ENCODE assay signal across 17 cellular contexts in genomic region chr10:88110822-88111221, GRCh38.
A peak's percentile ranks its signal among the peaks of the same experiment; 100 is the strongest.
DNase-seq lines count a peak whose midpoint lies in the region; ATAC-seq, FAIRE-seq and TF ChIP-seq lines count a peak whose summit lies in the region.
"Had no signal": no experiment of that assay in that cellular context is flagged by ENCODE, and none has a peak within 500 bp of the region (broad histone marks: within the 10 kb centered on the region; RNA-seq: fewer than 3 reads in every experiment).

No MANE protein-coding gene starts in this region.

- H3K4me2 ChIP-seq in DND-41 (ENCODE audit: insufficient read depth, low read length) (no peak overlapping the region), GM23248 (ENCODE audit: unreplicated experiment) (peak overlapping the region; percentile 51), trophoblast cell (ENCODE audit: low read length) (no peak overlapping the region)

- H3K27me3 ChIP-seq in DND-41 (ENCODE audit: insufficient read depth, low read length, poor library complexity), result no peaks in the 10 kb centered on the region
- no peaks in the 10 kb centered on the region for H3K27me3 ChIP-seq in GM23248 (replicated peaks; ENCODE audit: insufficient read depth)
- no peaks in the 10 kb centered on the region for H3K27me3 ChIP-seq in trophoblast cell (ENCODE audit: insufficient read depth, low read length)
- H3K27me3 ChIP-seq: BE2C had no signal

- H3K4me1 ChIP-seq in DND-41 (ENCODE audit: insufficient read depth, low read length) (peaks cover 51% of the 10 kb centered on the region), GM23248 (ENCODE audit: insufficient read depth) (peaks cover 19% of the 10 kb centered on the region), trophoblast cell (ENCODE audit: control insufficient read depth in 1 of 2, insufficient read depth in 2 of 2, low read length in 2 of 2) (peaks cover 2 to 5% of the 10 kb centered on the region in 2 experiments)

- no peak overlapping the region for H3K23ac ChIP-seq in trophoblast cell (ENCODE audit: low read length)

- H3K79me2 ChIP-seq in DND-41 (ENCODE audit: insufficient read depth, low read length) (no peaks in the 10 kb centered on the region), GM23248 (ENCODE audit: insufficient read depth) (no peaks in the 10 kb centered on the region), trophoblast cell (ENCODE audit: control insufficient read depth, insufficient read depth, low read length, poor library complexity) (no peaks in the 10 kb centered on the region)

- no peak for TF ChIP-seq POLR2A in lower leg skin (IDR thresholded peaks at IDR 0.05)

- in situ Hi-C loops in GM23248 (cut with MboI), result no loop called here

- peaks cover 2% of the 10 kb centered on the region for H3K79me1 ChIP-seq in trophoblast cell (ENCODE audit: low read length)

- peak overlapping the region; percentile 62 for H3K14ac ChIP-seq in trophoblast cell (ENCODE audit: low read length)

- intact Hi-C loops in lower leg skin (cut with DNase I; ENCODE audit: low total_unique reads), result loop anchor here (10.0 kb wide), 1 partner anchor 274 kb away; no protein-coding TSS in a partner anchor

- H4K12ac ChIP-seq in trophoblast cell (ENCODE audit: low read depth, low read length), result no peak overlapping the region

- no peaks in the 10 kb centered on the region for H3K9me2 ChIP-seq in GM23248 (ENCODE audit: insufficient read depth)

- H3K4me3 ChIP-seq in DND-41 (ENCODE audit: low read depth in 1 of 2, low read length in 2 of 2), result no peak overlapping the region
- no peak overlapping the region for H3K4me3 ChIP-seq in GM23248
- no peak overlapping the region for H3K4me3 ChIP-seq in trophoblast cell (ENCODE audit: low read depth, low read length)
- H3K4me3 ChIP-seq in lower leg skin (ENCODE audit: low read depth, poor library complexity, severe bottlenecking), result no peak overlapping the region
- H3K4me3 ChIP-seq: K562 had no signal

- no peak for DNase-seq in DND-41
- peak; percentile 19 for DNase-seq in GM23248
- DNase-seq in RCC 7860 (ENCODE audit: low spot score), result peak; percentile 11
- DNase-seq in trophoblast cell, result no peak
- DNase-seq in stimulated activated naive CD4-positive, alpha-beta T cell treated with Interleukin-2 at 50 U/mL for 16 hours (lab: John Stamatoyannopoulos, UW), result no peak
- DNase-seq in NCI-H2227 (lab: John Stamatoyannopoulos, UW; ENCODE audit: unreplicated experiment), result no peak
- no peak for DNase-seq in iPS-NIHi7 (ENCODE audit: extremely low spot score)
- no peak for DNase-seq in lower leg skin (ENCODE audit: low spot score in 2 of 2)
- DNase-seq: activated CD4-positive, alpha-beta T cell treated with anti-CD3 and anti-CD28 coated beads, Interleukin-2, amount 10 ng/mL, durations not matched to agents 7 days and 5 days; activated T-cell treated with anti-CD3 and anti-CD28 coated beads for 4 hours; BE2C; DMS79 treated with DMSO at 0.1 percent for 48 hours; NCI-H1105 treated with DMSO at 0.1 percent for 48 hours; NCI-H2227 treated with DMSO at 0.1 percent for 48 hours; SIG-M5 had no signal

- no peak for ATAC-seq in DND-41 (ENCODE audit: insufficient read depth, low read depth)
- ATAC-seq: K562 had no signal

- H2BK12ac ChIP-seq in trophoblast cell (ENCODE audit: low read length), result peak overlapping the region; percentile 84

- peak overlapping the region; percentile 37 for H3K18ac ChIP-seq in trophoblast cell (ENCODE audit: low read length)

- no peaks in the 10 kb centered on the region for H3K36me3 ChIP-seq in DND-41 (ENCODE audit: insufficient read depth, low read length)
- no peaks in the 10 kb centered on the region for H3K36me3 ChIP-seq in GM23248 (ENCODE audit: low read depth)
- no peaks in the 10 kb centered on the region for H3K36me3 ChIP-seq in trophoblast cell (ENCODE audit: control insufficient read depth in 1 of 2, insufficient read depth in 2 of 2, low read length in 2 of 2)
- H3K36me3 ChIP-seq: BE2C had no signal

- peaks cover 26% of the 10 kb centered on the region for H3F3A ChIP-seq in GM23248 (ENCODE audit: insufficient read depth)

- H2AFZ ChIP-seq in DND-41 (ENCODE audit: low read depth, low read length) (0 out of 2 replicates have a peak overlapping the region, but pooled peaks have one; percentile 15), GM23248 (peak overlapping the region; percentile 22; the same call in 1 of the 2 replicates), trophoblast cell (ENCODE audit: insufficient read depth, low read length, poor library complexity) (no peak overlapping the region)

- peak overlapping the region; percentile 91 for H4K91ac ChIP-seq in trophoblast cell (ENCODE audit: low read depth, low read length)

- H3K9me3 ChIP-seq in DND-41 (ENCODE audit: insufficient read depth, low read length, severe bottlenecking) (no peaks in the 10 kb centered on the region), GM23248 (ENCODE audit: low read depth) (no peaks in the 10 kb centered on the region), trophoblast cell (ENCODE audit: insufficient read depth, low read depth, low read length) (no peaks in the 10 kb centered on the region)
- H3K9me3 ChIP-seq: BE2C had no signal

- no peak overlapping the region for H2AK5ac ChIP-seq in trophoblast cell (ENCODE audit: low read length)

- peak overlapping the region; percentile 61 for H2BK5ac ChIP-seq in trophoblast cell (ENCODE audit: low read depth, low read length, poor library complexity)

- H3K9ac ChIP-seq in DND-41 (ENCODE audit: low read depth, low read length) (no peak overlapping the region), GM23248 (no peak overlapping the region), trophoblast cell (ENCODE audit: low read length) (no peak overlapping the region)

- no peak for FAIRE-seq in RCC 7860 (lab: Jason Lieb, UNC)
- FAIRE-seq: K562 had no signal

- peak overlapping the region; percentile 15 for H3K4ac ChIP-seq in trophoblast cell (ENCODE audit: low read depth, low read length)

- H4K8ac ChIP-seq in trophoblast cell (ENCODE audit: low read depth, low read length), result no peak overlapping the region

- peak overlapping the region; percentile 83 for H2BK120ac ChIP-seq in trophoblast cell (ENCODE audit: insufficient read depth, low read length, poor library complexity)

- TF ChIP-seq CTCF in DND-41 (IDR thresholded peaks at IDR 0.05; ENCODE audit: borderline replicate concordance, extremely low read depth, low read length, poor library complexity, severe bottlenecking), result no peak
- TF ChIP-seq CTCF in lower leg skin (IDR thresholded peaks at IDR 0.05), result no peak

- H4K20me1 ChIP-seq in DND-41 (ENCODE audit: insufficient read depth, low read length) (no peaks in the 10 kb centered on the region), GM23248 (ENCODE audit: insufficient read depth) (no peaks in the 10 kb centered on the region)

- H3K27ac ChIP-seq in DND-41 (ENCODE audit: low read length), result no peak overlapping the region
- peak overlapping the region; percentile 21; the same call in 1 of the 2 replicates for H3K27ac ChIP-seq in GM23248
- H3K27ac ChIP-seq in trophoblast cell (ENCODE audit: low read depth, low read length), result peak overlapping the region; percentile 17
- H3K27ac ChIP-seq: HL-60 had no signal

- WGBS in GM23248 (ENCODE audit: low coverage in 1 of 2, low lambda C conversion rate in 2 of 2, missing lambda C conversion rate in 2 of 2), 2 experiments, result 61 to 63% methylated on average over 3 of the region's 3 CpGs
- WGBS in trophoblast cell (ENCODE audit: extremely low coverage, insufficient coverage, insufficient read length), result no CpG with 5 or more reads among the region's 3 CpGs
- 84 to 89% methylated on average over 3 of the region's 3 CpGs for WGBS in lower leg skin, 2 donors

Comparison
In these comparisons a context has a peak if more than half of its experiments do, and no peak if none do; other contexts are left out.
1. DNase-seq: peak in GM23248 (single experiment) and RCC 7860 (single experiment); none in DND-41 (single experiment), trophoblast cell (0 of 2), stimulated activated naive CD4-positive, alpha-beta T cell treated with Interleukin-2 at 50 U/mL for 16 hours (single experiment), NCI-H2227 (single experiment), iPS-NIHi7 (single experiment) and lower leg skin (0 of 2).